Comparison of ENCODE assay signal across 8 cellular contexts in genomic region chr6:156933201-156934053, GRCh38.
DNase-seq lines count a peak whose midpoint lies in the region; ATAC-seq and TF ChIP-seq lines count a peak whose summit lies in the region.

No MANE protein-coding gene starts in this region.

- peaks cover 67% of the 10 kb centered on the region for H3K4me1 Mint-ChIP-seq in stimulated activated naive CD8-positive, alpha-beta T cell treated with anti-CD3 and anti-CD28 coated beads, Interleukin-15, amount 100 ng/mL, for 72 hours

- H3K4me3 ChIP-seq in PC-9 (no peak overlapping the region), right cardiac atrium (ENCODE audit: low read length) (no peak overlapping the region)

- no peaks in the 10 kb centered on the region; the same call in 1 of the 2 replicates for H3K9me3 ChIP-seq in PC-9 (ENCODE audit: insufficient read depth, low read depth)
- H3K9me3 ChIP-seq in right cardiac atrium (ENCODE audit: control insufficient read depth, low read length), result no peaks in the 10 kb centered on the region

- peaks cover 7% of the 10 kb centered on the region; the same call in 1 of the 2 replicates for H4K20me1 ChIP-seq in PC-9 (ENCODE audit: insufficient read depth)

- H3K27ac Mint-ChIP-seq in stimulated activated naive CD8-positive, alpha-beta T cell treated with anti-CD3 and anti-CD28 coated beads, Interleukin-15, amount 100 ng/mL, for 72 hours, result peak overlapping the region; percentile 70 to 81

- BruUV-seq in PC-9 (replicated peaks; lab: Mats Ljungman, UMichigan), result no TSS peak

- TF ChIP-seq CTCF in PC-9 (conservative IDR thresholded peaks at IDR 0.05), result no peak

- CTCF ChIA-PET in PC-9 (lab: Charles Lee), result interaction anchor here (0.6 kb wide), 1 partner anchor 86 kb away, joined by 3 read pairs; no protein-coding TSS in a partner anchor

- H3K27ac ChIP-seq in PC-9, result peak overlapping the region; percentile 33; the same call in 1 of the 2 replicates
- H3K27ac ChIP-seq in right cardiac atrium (ENCODE audit: low read length), result peak overlapping the region; percentile 30

- ATAC-seq in right cardiac atrium (peak; percentile 69 to 73), GM21529 (IDR thresholded peaks at IDR 0.05; ENCODE audit: unreplicated experiment) (no peak), GM21825 (IDR thresholded peaks at IDR 0.05; ENCODE audit: unreplicated experiment) (no peak)
- no peak for ATAC-seq in stimulated activated naive CD8-positive, alpha-beta T cell treated with anti-CD3 and anti-CD28 coated beads, Interleukin-15, amount 100 ng/mL, for 72 hours

- H3K4me2 ChIP-seq in PC-9, result peak overlapping the region; percentile 68

- no peak overlapping the region for H2AFZ ChIP-seq in PC-9

- intact Hi-C loops in PC-9 (cut with micrococcal nuclease; ENCODE audit: unreplicated experiment) (no loop called here), right cardiac atrium (cut with DNase I) (no loop called here)

- peaks cover 23% of the 10 kb centered on the region for H3K4me1 ChIP-seq in PC-9 (replicated peaks; ENCODE audit: insufficient read depth)
- peaks cover 6% of the 10 kb centered on the region for H3K4me1 ChIP-seq in right cardiac atrium (ENCODE audit: control insufficient read depth, insufficient read depth, low read length)

- no peaks in the 10 kb centered on the region for H3K9me2 ChIP-seq in PC-9 (ENCODE audit: insufficient read depth)

- H3F3A ChIP-seq in PC-9 (ENCODE audit: insufficient read depth, low read depth), result peaks cover 16% of the 10 kb centered on the region; the same call in 1 of the 2 replicates

- WGBS in right cardiac atrium, result 44% methylated on average over 7 of the region's 7 CpGs

- H3K79me2 ChIP-seq in PC-9 (ENCODE audit: low read depth), result peaks cover 31% of the 10 kb centered on the region

- H3K27me3 ChIP-seq in PC-9 (ENCODE audit: insufficient read depth, low read depth) (no peaks in the 10 kb centered on the region), right cardiac atrium (ENCODE audit: control insufficient read depth, insufficient read depth) (no peaks in the 10 kb centered on the region)

- POLR2A ChIA-PET in PC-9 (lab: Charles Lee; ENCODE audit: unreplicated experiment), result interaction anchor here (0.6 kb wide), 1 partner anchor 153 kb away, joined by 4 read pairs; no protein-coding TSS in a partner anchor

- DNase-seq in NCI-H2196 (lab: John Stamatoyannopoulos, UW; ENCODE audit: unreplicated experiment), result peak; percentile 28
- DNase-seq in NCI-H2196 treated with DMSO at 0.1 percent for 48 hours (lab: John Stamatoyannopoulos, UW; ENCODE audit: unreplicated experiment), result no peak
- DNase-seq in PC-9, result peak in 1 of 2 experiments; percentile 37
- DNase-seq in right cardiac atrium, result no peak
- no peak for DNase-seq in stimulated activated naive CD8-positive, alpha-beta T cell treated with anti-CD3 and anti-CD28 coated beads, Interleukin-15, amount 100 ng/mL, for 72 hours
- no peak for DNase-seq in NCI-H1930 (lab: John Stamatoyannopoulos, UW)

- H3K27me3 Mint-ChIP-seq in stimulated activated naive CD8-positive, alpha-beta T cell treated with anti-CD3 and anti-CD28 coated beads, Interleukin-15, amount 100 ng/mL, for 72 hours, result no peaks in the 10 kb centered on the region

- H3K36me3 ChIP-seq in PC-9 (ENCODE audit: low read depth), result no peaks in the 10 kb centered on the region

- no peak overlapping the region for H3K4me3 Mint-ChIP-seq in stimulated activated naive CD8-positive, alpha-beta T cell treated with anti-CD3 and anti-CD28 coated beads, Interleukin-15, amount 100 ng/mL, for 72 hours

- no peaks in the 10 kb centered on the region for H3K9me3 Mint-ChIP-seq in stimulated activated naive CD8-positive, alpha-beta T cell treated with anti-CD3 and anti-CD28 coated beads, Interleukin-15, amount 100 ng/mL, for 72 hours

Comparison
In these comparisons a context has a peak if more than half of its experiments do, and no peak if none do; other contexts are left out.
1. ATAC-seq: peak in right cardiac atrium (2 of 2); none in stimulated activated naive CD8-positive, alpha-beta T cell treated with anti-CD3 and anti-CD28 coated beads, Interleukin-15, amount 100 ng/mL, for 72 hours (single experiment), GM21529 (single experiment) and GM21825 (single experiment).